Comparison of ENCODE assay signal across 8 cellular contexts in genomic region chr19:38667552-38668205, GRCh38.
DNase-seq lines count a peak whose midpoint lies in the region; ATAC-seq and TF ChIP-seq lines count a peak whose summit lies in the region.

No MANE protein-coding gene starts in this region.

- H3K36me3 ChIP-seq in subcutaneous abdominal adipose tissue (ENCODE audit: control insufficient read depth in 5 of 5, insufficient read depth in 5 of 5, low read length in 5 of 5) = peaks cover 0 to 5% (median 2%) of the 10 kb centered on the region in 5 donors

- ATAC-seq in HG03432 (IDR thresholded peaks at IDR 0.05; ENCODE audit: unreplicated experiment) = no peak

- DNase-seq in HL-60 (ENCODE audit: low read depth in 1 of 2, low spot score in 1 of 2) (no peak), astrocyte of the cerebellum (ENCODE audit: low read depth) (peak; percentile 72), kidney tubule cell (ENCODE audit: low spot score) (peak; percentile 88), GM10266 (ENCODE audit: extremely low spot score) (no peak), NCI-H1092 treated with DMSO at 0.1 percent for 48 hours (lab: John Stamatoyannopoulos, UW) (no peak)
- no peak for DNase-seq in activated CD4-positive, alpha-beta T cell treated with anti-CD3 and anti-CD28 coated beads, Interleukin-2, amount 50 U/mL, for 48 hours

- no peak overlapping the region for H3K4me3 ChIP-seq in HL-60 (replicated peaks; ENCODE audit: insufficient read depth, low read length)
- no peak overlapping the region for H3K4me3 ChIP-seq in astrocyte of the cerebellum (ENCODE audit: low read depth, low read length)
- H3K4me3 ChIP-seq in subcutaneous abdominal adipose tissue (ENCODE audit: low read depth in 1 of 5, low read length in 5 of 5) = no peak overlapping the region

- peaks cover 20 to 90% (median 80%) of the 10 kb centered on the region in 5 donors for H3K4me1 ChIP-seq in subcutaneous abdominal adipose tissue (ENCODE audit: control insufficient read depth in 5 of 5, insufficient read depth in 5 of 5, low read length in 5 of 5)

- TF ChIP-seq CTCF in HL-60 (IDR thresholded peaks at IDR 0.05; ENCODE audit: insufficient read depth, low read length) = no peak
- TF ChIP-seq CTCF in astrocyte of the cerebellum (IDR thresholded peaks at IDR 0.05; ENCODE audit: low read depth, low read length, missing control alignments) = no peak
- no peak for TF ChIP-seq CTCF in GM10266 (IDR thresholded peaks at IDR 0.05; ENCODE audit: control insufficient read depth, insufficient read depth, low read depth, missing control alignments)

- H3K27ac ChIP-seq in HL-60 (replicated peaks) = peak overlapping the region; percentile 76
- H3K27ac ChIP-seq in subcutaneous abdominal adipose tissue (ENCODE audit: low read depth, low read length) = peak overlapping the region; percentile 87

- H3K9me3 ChIP-seq in subcutaneous abdominal adipose tissue (ENCODE audit: control insufficient read depth in 5 of 5, low read length in 5 of 5) = no peaks in the 10 kb centered on the region

- H3K9ac ChIP-seq in subcutaneous abdominal adipose tissue (ENCODE audit: low read length in 5 of 5) = peak overlapping the region in 4 of 5 donors; percentile 3 to 81 (median 28)

- H3K27me3 ChIP-seq in HL-60 (ENCODE audit: insufficient read depth, poor library complexity, severe bottlenecking) (no peaks in the 10 kb centered on the region), subcutaneous abdominal adipose tissue (ENCODE audit: control insufficient read depth in 5 of 5, insufficient read depth in 4 of 5, low read length in 5 of 5) (no peaks in the 10 kb centered on the region)

- in situ Hi-C loops in astrocyte of the cerebellum (cut with HindIII; ENCODE audit: low sequenced_read_pairs) = no loop called here

Comparison
In these comparisons a context has a peak if more than half of its experiments do, and no peak if none do; other contexts are left out.
1. DNase-seq: peak in astrocyte of the cerebellum (single experiment) and kidney tubule cell (single experiment); none in HL-60 (0 of 2), GM10266 (single experiment), NCI-H1092 treated with DMSO at 0.1 percent for 48 hours (single experiment) and activated CD4-positive, alpha-beta T cell treated with anti-CD3 and anti-CD28 coated beads, Interleukin-2, amount 50 U/mL, for 48 hours (0 of 2).